In the genomic region with DNA sequence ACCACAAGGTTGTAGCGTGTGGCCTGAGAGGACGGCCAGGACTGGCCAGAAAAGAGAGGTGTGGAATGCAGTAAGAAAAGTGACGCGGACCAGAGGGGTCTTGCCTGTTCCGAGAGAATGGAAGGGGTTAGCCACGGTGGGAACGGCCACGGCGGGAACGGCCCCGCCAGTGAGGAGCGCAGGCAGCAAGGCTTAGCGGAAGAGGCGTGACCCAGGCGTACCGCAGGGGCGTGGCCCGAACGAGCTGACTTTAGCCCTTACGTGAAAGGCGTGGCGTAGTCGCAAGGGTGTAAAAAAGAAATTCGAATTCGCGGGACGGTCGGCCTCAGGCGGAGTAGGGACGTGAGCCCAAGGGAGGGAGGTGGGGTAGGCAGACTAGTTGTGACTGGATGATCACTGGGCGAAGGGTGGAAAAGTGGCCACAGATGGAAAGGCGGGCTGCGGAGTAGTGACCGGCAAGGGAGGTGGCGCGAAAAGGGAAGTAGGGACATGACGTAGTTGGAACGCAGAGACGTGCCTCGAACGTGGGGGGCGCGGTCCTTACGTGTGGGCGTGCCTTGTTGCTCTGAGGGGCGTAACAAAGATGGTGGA, we compare ENCODE assay signal across 8 cellular contexts.
DNase-seq lines count a peak whose midpoint lies in the region; ATAC-seq and TF ChIP-seq lines count a peak whose summit lies in the region.

No MANE protein-coding gene starts in this region.

- ATAC-seq in HG03354 (IDR thresholded peaks at IDR 0.05; ENCODE audit: poor library complexity, severe bottlenecking, unreplicated experiment): peak; percentile 85

- TF ChIP-seq POLR2A in GM19099 (IDR thresholded peaks at IDR 0.05; ENCODE audit: extremely low read depth, insufficient read length, low read depth): peak; percentile 83

- DNase-seq in AML-193 (lab: John Stamatoyannopoulos, UW): peak; percentile 64 to 71
- peak; percentile 75 to 88 for DNase-seq in NCI-H446 (lab: John Stamatoyannopoulos, UW)
- peak; percentile 89 for DNase-seq in activated CD4-positive, CD25-positive, alpha-beta regulatory T cell treated with anti-CD3 and anti-CD28 coated beads, Interleukin-2, amount 50 U/mL, for 72 hours
- DNase-seq in choroid plexus epithelial cell (ENCODE audit: low read depth): peak; percentile 88
- DNase-seq in kidney tubule cell (ENCODE audit: low spot score): peak; percentile 96
- DNase-seq in stimulated activated CD4-positive, alpha-beta T cell treated with anti-CD3 and anti-CD28 coated beads, Interleukin-1b, Interleukin-23, amount 100 ng/mL, for 1 hour (ENCODE audit: low read depth in 2 of 2): peak; percentile 60 to 72

- H3K4me3 ChIP-seq in choroid plexus epithelial cell (ENCODE audit: low read depth, low read length): peak overlapping the region; percentile 92

- no peak for TF ChIP-seq CTCF in choroid plexus epithelial cell (conservative IDR thresholded peaks at IDR 0.05; ENCODE audit: low read depth, low read length)

Comparison
In these comparisons a context has a peak if more than half of its experiments do, and no peak if none do; other contexts are left out.
1. Peak in every context shown above with its lines: DNase-seq, ATAC-seq and H3K4me3 ChIP-seq.